In genomic region chr10:119517235-119518141, GRCh38 we compare ENCODE assay signal across 8 cellular contexts. TPM values are rescaled to one million over a fixed set of nuclear protein-coding genes. Genes with fewer than 3 reads are reported as not detected.
DNase-seq lines count a peak whose midpoint lies in the region; ATAC-seq and TF ChIP-seq lines count a peak whose summit lies in the region.

No MANE protein-coding gene starts in this region.

- H3K9me3 ChIP-seq in right atrium auricular region (no peaks in the 10 kb centered on the region), SU-DHL-6 (ENCODE audit: insufficient read depth, low read length) (no peaks in the 10 kb centered on the region), neural progenitor cell (ENCODE audit: low read depth) (no peaks in the 10 kb centered on the region)

- H3K4me3 ChIP-seq in right atrium auricular region (no peak overlapping the region), SU-DHL-6 (ENCODE audit: insufficient read depth, low read length, poor library complexity, severe bottlenecking) (no peak overlapping the region), neural progenitor cell (no peak overlapping the region)

- H3K27ac Mint-ChIP-seq in neural progenitor cell, result no peak overlapping the region

- peak overlapping the region; percentile 36 for H3K4me3 Mint-ChIP-seq in neural progenitor cell

- no peaks in the 10 kb centered on the region for H3K36me3 ChIP-seq in right atrium auricular region
- H3K36me3 ChIP-seq in SU-DHL-6 (ENCODE audit: low read length), result no peaks in the 10 kb centered on the region
- no peaks in the 10 kb centered on the region for H3K36me3 ChIP-seq in neural progenitor cell

- no peak for DNase-seq in Right ventricle myocardium inferior (ENCODE audit: missing footprints)
- no peak for DNase-seq in right atrium auricular region (ENCODE audit: low spot score)
- peak in 3 of 61 donors; percentile 2 to 16 (median 8) for DNase-seq in caudate nucleus (lab: John Stamatoyannopoulos, UW)
- DNase-seq in neural progenitor cell (ENCODE audit: low spot score), result no peak
- DNase-seq in GOT3 (lab: John Stamatoyannopoulos, UW), result no peak

- H3K36me3 Mint-ChIP-seq in neural progenitor cell, result no peaks in the 10 kb centered on the region

- peaks cover 0 to 19% of the 10 kb centered on the region in 2 donors for H3K4me1 ChIP-seq in right atrium auricular region
- H3K4me1 ChIP-seq in neural progenitor cell, result peaks cover 24% of the 10 kb centered on the region

- no peak overlapping the region for H3K27ac ChIP-seq in right atrium auricular region
- H3K27ac ChIP-seq in SU-DHL-6 (ENCODE audit: low read depth, low read length), result peak overlapping the region; percentile 78
- H3K27ac ChIP-seq in caudate nucleus (ENCODE audit: low read depth, low read length), result peak overlapping the region; percentile 65
- no peak overlapping the region for H3K27ac ChIP-seq in neural progenitor cell

- H3K4me2 ChIP-seq in SU-DHL-6 (ENCODE audit: low read depth, low read length, poor library complexity, severe bottlenecking) (peak overlapping the region; percentile 40), neural progenitor cell (no peak overlapping the region)

- H4K20me1 ChIP-seq in SU-DHL-6 (ENCODE audit: low read depth, low read length), result no peaks in the 10 kb centered on the region
- H4K20me1 ChIP-seq in neural progenitor cell (ENCODE audit: low read depth), result no peaks in the 10 kb centered on the region

- H3F3A ChIP-seq in SU-DHL-6 (ENCODE audit: insufficient read depth), result peaks cover 14% of the 10 kb centered on the region
- no peaks in the 10 kb centered on the region for H3F3A ChIP-seq in neural progenitor cell (ENCODE audit: low read depth)

- TF ChIP-seq CTCF in right atrium auricular region (IDR thresholded peaks at IDR 0.05) (no peak), SU-DHL-6 (IDR thresholded peaks at IDR 0.05; ENCODE audit: insufficient read depth, low read length, poor library complexity, severe bottlenecking) (no peak), neural progenitor cell (IDR thresholded peaks at IDR 0.05) (no peak)

- ATAC-seq in Right ventricle myocardium inferior, result peak; percentile 34
- ATAC-seq in HG03108 (IDR thresholded peaks at IDR 0.05; ENCODE audit: unreplicated experiment), result peak; percentile 56
- no peak for ATAC-seq in HG03469 (IDR thresholded peaks at IDR 0.05; ENCODE audit: unreplicated experiment)

- peaks cover 14% of the 10 kb centered on the region for H3K27me3 Mint-ChIP-seq in neural progenitor cell (ENCODE audit: insufficient read depth, low read depth)

- intact Hi-C loops in Right ventricle myocardium inferior (cut with DNase I), result no loop called here

- H3K79me2 ChIP-seq in SU-DHL-6 (ENCODE audit: insufficient read depth, low read length) (no peaks in the 10 kb centered on the region), neural progenitor cell (ENCODE audit: low read depth) (no peaks in the 10 kb centered on the region)

- H3K27me3 ChIP-seq in right atrium auricular region (no peaks in the 10 kb centered on the region), SU-DHL-6 (ENCODE audit: low read length) (no peaks in the 10 kb centered on the region), neural progenitor cell (no peaks in the 10 kb centered on the region)

- H2AFZ ChIP-seq in SU-DHL-6 (ENCODE audit: low read depth, low read length, severe bottlenecking) (peak overlapping the region; percentile 65), neural progenitor cell (replicated peaks) (no peak overlapping the region)

- H3K4me1 Mint-ChIP-seq in neural progenitor cell, result peaks cover 41% of the 10 kb centered on the region

- no peaks in the 10 kb centered on the region for H3K9me3 Mint-ChIP-seq in neural progenitor cell

- H3K9me2 ChIP-seq in SU-DHL-6 (replicated peaks; ENCODE audit: insufficient read depth, low read length), result no peaks in the 10 kb centered on the region

- peak overlapping the region; percentile 36 for H3K9ac ChIP-seq in SU-DHL-6 (ENCODE audit: low read length)
- no peak overlapping the region for H3K9ac ChIP-seq in neural progenitor cell

RNA-seq across cellular contexts. Expression of gene RGS10, which starts 25.0 kb away (rescaled TPM):
- total RNA-seq in Right ventricle myocardium inferior, result 7.2 TPM
- 10 to 100 TPM in 1 of 2 donors, 1 to 10 TPM in 1; 7.8 to 10.8 TPM for total RNA-seq in right atrium auricular region
- total RNA-seq in neural progenitor cell (ENCODE audit: low replicate concordance), result 8.4 and 12.0 TPM in 2 replicates

Comparison
In these comparisons a context has a peak if more than half of its experiments do, and no peak if none do; other contexts are left out.
1. H3K27ac ChIP-seq: peak in SU-DHL-6 (single experiment) and caudate nucleus (single experiment); none in right atrium auricular region (0 of 2) and neural progenitor cell (single experiment).